ENCODE assay signal across 8 cellular contexts in the genomic region with DNA sequence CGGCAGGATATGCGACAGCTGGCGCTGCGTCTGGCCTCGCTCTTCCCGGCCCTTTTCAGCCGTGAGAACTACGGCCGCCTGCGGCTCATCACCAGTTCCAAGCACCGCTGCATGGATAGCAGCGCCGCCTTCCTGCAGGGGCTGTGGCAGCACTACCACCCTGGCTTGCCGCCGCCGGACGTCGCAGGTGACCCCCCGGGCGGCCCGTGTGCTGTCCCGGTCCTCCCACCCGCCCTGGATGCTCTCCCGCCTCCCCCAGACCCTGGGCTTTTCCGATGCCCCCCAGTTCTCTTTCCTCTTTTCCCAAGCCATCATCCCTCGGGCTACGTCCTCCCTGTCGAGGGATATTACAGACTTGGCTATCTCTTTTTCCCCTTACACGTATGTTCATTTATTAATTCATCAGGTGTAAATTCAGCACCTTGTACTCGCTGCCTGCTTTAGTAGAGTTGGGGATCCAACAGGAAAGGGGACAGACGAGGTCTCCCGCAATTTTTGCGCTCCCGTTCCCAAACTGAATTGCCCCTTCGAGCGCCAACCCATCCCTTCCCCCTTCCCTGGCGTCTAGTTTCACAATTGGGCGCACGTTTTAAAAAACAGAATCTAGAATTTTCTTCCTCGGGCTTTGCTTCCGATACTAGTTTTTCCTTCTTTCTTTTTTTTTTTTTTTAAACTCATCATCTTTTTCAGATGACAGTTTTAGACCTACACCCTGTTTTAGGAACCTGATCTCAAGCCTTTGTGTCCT. TPM values are rescaled to one million over a fixed set of nuclear protein-coding genes. Genes with fewer than 3 reads are reported as not detected.
DNase-seq lines count a peak whose midpoint lies in the region; ATAC-seq and TF ChIP-seq lines count a peak whose summit lies in the region.

No MANE protein-coding gene starts in this region.

- ATAC-seq in activated B cell treated with CpG ODN at 0.5 μM for 24 hours (ENCODE audit: low read depth), result peak; percentile 56

- no peaks in the 10 kb centered on the region for H3K27me3 ChIP-seq in MM.1S (replicated peaks; ENCODE audit: insufficient read depth, low read length)

- H3K9me3 ChIP-seq in MM.1S (replicated peaks; ENCODE audit: insufficient read depth, low read length), result no peaks in the 10 kb centered on the region

- peaks cover 12% of the 10 kb centered on the region for H3K36me3 Mint-ChIP-seq in activated B cell treated with CpG ODN at 0.5 μM for 24 hours (ENCODE audit: low read depth)

- peak overlapping the region; percentile 66 for H3K9ac ChIP-seq in MM.1S (ENCODE audit: low read length)

- peaks cover 16% of the 10 kb centered on the region for H3K4me1 Mint-ChIP-seq in activated B cell treated with CpG ODN at 0.5 μM for 24 hours

- H3K79me2 ChIP-seq in MM.1S (ENCODE audit: low read length), result peaks cover 46% of the 10 kb centered on the region

- H3K9me2 ChIP-seq in MM.1S (replicated peaks; ENCODE audit: insufficient read depth, low read length), result no peaks in the 10 kb centered on the region

- CTCF ChIA-PET in activated B cell treated with CpG ODN at 0.5 μM for 24 hours (lab: Charles Lee), result interaction anchor here (1.2 kb wide), 1 partner anchor 568 kb away, joined by 5 read pairs; no protein-coding TSS in a partner anchor

- peak overlapping the region; percentile 98 for H2AFZ ChIP-seq in MM.1S (ENCODE audit: low read length)

- POLR2A ChIA-PET in activated B cell treated with CpG ODN at 0.5 μM for 24 hours (lab: Charles Lee), result interaction anchor here (0.7 to 1.4 kb wide), 5 partner anchors 18 to 1077 kb away, joined by 3 to 7 read pairs (median 4); a partner anchor contains a TSS

- H3K4me2 ChIP-seq in MM.1S (ENCODE audit: low read depth, low read length), result peak overlapping the region; percentile 74

- peaks cover 5% of the 10 kb centered on the region; the same call in 1 of the 2 replicates for H3K36me3 ChIP-seq in MM.1S (replicated peaks; ENCODE audit: insufficient read depth, low read length)

- intact Hi-C loops in activated B cell treated with CpG ODN at 0.5 μM for 24 hours (cut with micrococcal nuclease), result no loop called here

- H3F3A ChIP-seq in MM.1S (ENCODE audit: insufficient read depth, low read length), result peaks cover 13% of the 10 kb centered on the region; the same call in 1 of the 2 replicates

- H3K27ac ChIP-seq in MM.1S (ENCODE audit: low read length), result peak overlapping the region; percentile 45; the same call in 1 of the 2 replicates

- peaks cover 1% of the 10 kb centered on the region for H3K27me3 Mint-ChIP-seq in activated B cell treated with CpG ODN at 0.5 μM for 24 hours

- peak overlapping the region; percentile 63 for H3K27ac Mint-ChIP-seq in activated B cell treated with CpG ODN at 0.5 μM for 24 hours

- peaks cover 20% of the 10 kb centered on the region for H3K4me1 ChIP-seq in MM.1S (ENCODE audit: low read length)

- peak; percentile 41 for TF ChIP-seq CTCF in HFF-Myc (IDR thresholded peaks at IDR 0.05; ENCODE audit: low read depth, low read length, missing control alignments)
- peak; percentile 54 for TF ChIP-seq CTCF in MM.1S (IDR thresholded peaks at IDR 0.05; ENCODE audit: low read length)
- TF ChIP-seq CTCF in activated B cell treated with CpG ODN at 0.5 μM for 24 hours (IDR thresholded peaks at IDR 0.05), result no peak
- TF ChIP-seq CTCF in choroid plexus epithelial cell (conservative IDR thresholded peaks at IDR 0.05; ENCODE audit: low read depth, low read length), result peak; percentile 73

- H3K4me3 ChIP-seq in HFF-Myc (replicated peaks; ENCODE audit: low read depth, low read length) (peak overlapping the region; percentile 89), MM.1S (ENCODE audit: low read length) (peak overlapping the region; percentile 95), choroid plexus epithelial cell (ENCODE audit: low read depth, low read length) (peak overlapping the region; percentile 88)

- no peaks in the 10 kb centered on the region for H4K20me1 ChIP-seq in MM.1S (ENCODE audit: insufficient read depth, low read length)

- no peaks in the 10 kb centered on the region for H3K9me3 Mint-ChIP-seq in activated B cell treated with CpG ODN at 0.5 μM for 24 hours

- DNase-seq in NCI-H748 (lab: John Stamatoyannopoulos, UW; ENCODE audit: unreplicated experiment), result peak; percentile 70
- no peak for DNase-seq in NCI-H748 treated with DMSO at 0.1 percent for 48 hours (lab: John Stamatoyannopoulos, UW)
- no peak for DNase-seq in HFF-Myc (ENCODE audit: extremely low read depth, low read depth)
- DNase-seq in MM.1S, result peak; percentile 71
- no peak for DNase-seq in activated B cell treated with CpG ODN at 0.5 μM for 24 hours
- DNase-seq in choroid plexus epithelial cell (ENCODE audit: low read depth), result peak; percentile 62
- DNase-seq in left kidney (ENCODE audit: low read depth, low spot score), result peak; percentile 86
- peak; percentile 12 for DNase-seq in stimulated activated CD4-positive, alpha-beta T cell treated with anti-CD3 and anti-CD28 coated beads, Interleukin-2, amount 100 ng/mL, for 4 hours (ENCODE audit: low read depth)

- peak overlapping the region; percentile 91 for H3K4me3 Mint-ChIP-seq in activated B cell treated with CpG ODN at 0.5 μM for 24 hours

RNA-seq across cellular contexts. Expression of a gene that starts 0.8 kb away (rescaled TPM):
- 5.3 and 7.3 TPM in 2 replicates for total RNA-seq in activated B cell treated with CpG ODN at 0.5 μM for 24 hours

Comparison
In these comparisons a context has a peak if more than half of its experiments do, and no peak if none do; other contexts are left out.
1. DNase-seq: peak in NCI-H748 (single experiment), MM.1S (single experiment), choroid plexus epithelial cell (single experiment), left kidney (single experiment) and stimulated activated CD4-positive, alpha-beta T cell treated with anti-CD3 and anti-CD28 coated beads, Interleukin-2, amount 100 ng/mL, for 4 hours (single experiment); none in NCI-H748 treated with DMSO at 0.1 percent for 48 hours (single experiment), HFF-Myc (single experiment) and activated B cell treated with CpG ODN at 0.5 μM for 24 hours (single experiment).
2. Peak in every context shown above with its lines, with median percentiles within 50 percentile points of each other: H3K4me3 ChIP-seq.